Comparison of ENCODE assay signal across 1 cellular context in genomic region chr17:66698270-66698669, GRCh38.
TF ChIP-seq lines count a peak whose summit lies in the region.

No MANE protein-coding gene starts in this region.

TF ChIP-seq in HepG2, 621 proteins besides CTCF, POLR2A, EP300 and RAD21 (continued from another document):
- TF ChIP-seq, protein P1, sequence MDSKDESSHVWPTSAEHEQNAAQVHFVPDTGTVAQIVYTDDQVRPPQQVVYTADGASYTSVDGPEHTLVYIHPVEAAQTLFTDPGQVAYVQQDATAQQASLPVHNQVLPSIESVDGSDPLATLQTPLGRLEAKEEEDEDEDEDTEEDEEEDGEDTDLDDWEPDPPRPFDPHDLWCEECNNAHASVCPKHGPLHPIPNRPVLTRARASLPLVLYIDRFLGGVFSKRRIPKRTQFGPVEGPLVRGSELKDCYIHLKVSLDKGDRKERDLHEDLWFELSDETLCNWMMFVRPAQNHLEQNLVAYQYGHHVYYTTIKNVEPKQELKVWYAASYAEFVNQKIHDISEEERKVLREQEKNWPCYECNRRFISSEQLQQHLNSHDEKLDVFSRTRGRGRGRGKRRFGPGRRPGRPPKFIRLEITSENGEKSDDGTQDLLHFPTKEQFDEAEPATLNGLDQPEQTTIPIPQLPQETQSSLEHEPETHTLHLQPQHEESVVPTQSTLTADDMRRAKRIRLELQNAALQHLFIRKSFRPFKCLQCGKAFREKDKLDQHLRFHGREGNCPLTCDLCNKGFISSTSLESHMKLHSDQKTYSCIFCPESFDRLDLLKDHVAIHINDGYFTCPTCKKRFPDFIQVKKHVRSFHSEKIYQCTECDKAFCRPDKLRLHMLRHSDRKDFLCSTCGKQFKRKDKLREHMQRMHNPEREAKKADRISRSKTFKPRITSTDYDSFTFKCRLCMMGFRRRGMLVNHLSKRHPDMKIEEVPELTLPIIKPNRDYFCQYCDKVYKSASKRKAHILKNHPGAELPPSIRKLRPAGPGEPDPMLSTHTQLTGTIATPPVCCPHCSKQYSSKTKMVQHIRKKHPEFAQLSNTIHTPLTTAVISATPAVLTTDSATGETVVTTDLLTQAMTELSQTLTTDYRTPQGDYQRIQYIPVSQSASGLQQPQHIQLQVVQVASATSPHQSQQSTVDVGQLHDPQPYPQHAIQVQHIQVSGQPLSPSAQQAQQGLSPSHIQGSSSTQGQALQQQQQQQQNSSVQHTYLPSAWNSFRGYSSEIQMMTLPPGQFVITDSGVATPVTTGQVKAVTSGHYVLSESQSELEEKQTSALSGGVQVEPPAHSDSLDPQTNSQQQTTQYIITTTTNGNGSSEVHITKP (CRISPR knock-in tag; IDR thresholded peaks at IDR 0.05; ENCODE audit: low read depth), result no peak
- TF ChIP-seq, protein P2, sequence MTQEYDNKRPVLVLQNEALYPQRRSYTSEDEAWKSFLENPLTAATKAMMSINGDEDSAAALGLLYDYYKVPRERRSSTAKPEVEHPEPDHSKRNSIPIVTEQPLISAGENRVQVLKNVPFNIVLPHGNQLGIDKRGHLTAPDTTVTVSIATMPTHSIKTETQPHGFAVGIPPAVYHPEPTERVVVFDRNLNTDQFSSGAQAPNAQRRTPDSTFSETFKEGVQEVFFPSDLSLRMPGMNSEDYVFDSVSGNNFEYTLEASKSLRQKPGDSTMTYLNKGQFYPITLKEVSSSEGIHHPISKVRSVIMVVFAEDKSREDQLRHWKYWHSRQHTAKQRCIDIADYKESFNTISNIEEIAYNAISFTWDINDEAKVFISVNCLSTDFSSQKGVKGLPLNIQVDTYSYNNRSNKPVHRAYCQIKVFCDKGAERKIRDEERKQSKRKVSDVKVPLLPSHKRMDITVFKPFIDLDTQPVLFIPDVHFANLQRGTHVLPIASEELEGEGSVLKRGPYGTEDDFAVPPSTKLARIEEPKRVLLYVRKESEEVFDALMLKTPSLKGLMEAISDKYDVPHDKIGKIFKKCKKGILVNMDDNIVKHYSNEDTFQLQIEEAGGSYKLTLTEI (CRISPR knock-in tag; conservative IDR thresholded peaks at IDR 0.05), result no peak
